ENCODE assay signal across 8 cellular contexts in the genomic region with DNA sequence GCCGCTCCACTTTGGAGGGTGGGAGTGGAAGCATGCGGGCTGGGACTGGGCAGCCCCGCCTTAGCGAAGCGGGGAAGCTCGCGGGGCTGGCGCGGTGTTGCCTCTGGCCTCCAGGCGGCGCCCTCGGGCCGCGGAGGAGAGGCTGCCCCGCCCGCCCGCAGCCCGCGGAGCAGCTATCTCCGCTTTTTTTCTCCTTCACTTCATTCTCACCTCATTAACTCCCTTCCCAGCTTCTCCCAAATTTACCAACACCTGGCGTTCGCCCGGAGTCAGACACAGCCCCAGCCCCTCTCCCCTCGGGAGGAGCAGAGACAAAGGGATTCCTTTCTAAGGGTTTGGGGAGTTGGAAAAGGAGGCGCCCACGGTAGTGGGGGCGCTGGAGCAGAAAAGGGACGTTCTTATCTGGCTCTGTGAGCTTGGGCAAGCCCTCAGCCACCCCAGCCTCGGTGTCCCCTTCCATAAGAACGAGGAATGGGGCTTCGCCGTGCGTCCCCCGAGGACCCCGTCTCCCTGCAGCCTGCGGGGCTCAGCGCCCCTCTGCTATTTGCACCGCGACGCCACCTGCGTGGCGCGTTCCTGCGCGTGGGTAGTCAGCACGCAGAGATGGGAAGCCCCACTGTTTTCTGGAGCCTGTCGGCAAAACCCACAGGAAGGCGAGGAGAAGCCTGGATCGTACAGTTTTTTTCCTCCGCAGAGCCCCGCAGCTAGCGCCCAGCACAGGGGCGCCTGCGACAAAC. TPM values are rescaled to one million over a fixed set of nuclear protein-coding genes. Genes with fewer than 3 reads are reported as not detected.
A peak's percentile ranks its signal among the peaks of the same experiment; 100 is the strongest.
DNase-seq lines count a peak whose midpoint lies in the region; ATAC-seq and TF ChIP-seq lines count a peak whose summit lies in the region.

No MANE protein-coding gene starts in this region.

- H3K4me3 Mint-ChIP-seq in neural crest cell, result peak overlapping the region; percentile 79

- H3K4me3 ChIP-seq in A673 (ENCODE audit: low read depth, low read length, poor library complexity, severe bottlenecking) (peak overlapping the region; percentile 56), fibroblast of villous mesenchyme (ENCODE audit: low read depth, low read length) (peak overlapping the region; percentile 55)

- H3K9me3 Mint-ChIP-seq in neural crest cell, result no peaks in the 10 kb centered on the region

- TF ChIP-seq CTCF in A673 (conservative IDR thresholded peaks at IDR 0.05; ENCODE audit: low read depth, low read length), result peak; percentile 93
- TF ChIP-seq CTCF in RWPE1 (conservative IDR thresholded peaks at IDR 0.05; ENCODE audit: low read depth), result peak; percentile 97
- TF ChIP-seq CTCF in fibroblast of villous mesenchyme (IDR thresholded peaks at IDR 0.05; ENCODE audit: insufficient read depth, low read depth, low read length), result peak; percentile 93
- TF ChIP-seq CTCF in neural crest cell (conservative IDR thresholded peaks at IDR 0.05), result peak; percentile 98

- peak; percentile 53 for ATAC-seq in GM18907 (IDR thresholded peaks at IDR 0.05; ENCODE audit: unreplicated experiment)
- peak; percentile 61 for ATAC-seq in stimulated activated naive CD8-positive, alpha-beta T cell treated with anti-CD3 and anti-CD28 coated beads, Interleukin-15, Interleukin-2, amounts not matched to agents 100 U/mL and 50 U/mL, for 24 hours

- CTCF ChIA-PET in A673 (lab: Charles Lee), result interaction anchor here (0.5 to 3.4 kb wide), 21 partner anchors 10 to 512 kb away, joined by 3 to 40 read pairs (median 4); no protein-coding TSS in a partner anchor
- CTCF ChIA-PET in RWPE1 (lab: Yijun Ruan, JAX), result interaction anchor here (0.5 to 5.3 kb wide), 25 partner anchors 10 to 1787 kb away, joined by 3 to 87 read pairs (median 4); no protein-coding TSS in a partner anchor

- BruUV-seq in A673 (replicated peaks; lab: Mats Ljungman, UMichigan), result no TSS peak

- POLR2A ChIA-PET in A673 (lab: Charles Lee; ENCODE audit: low non-redundant PET) (interaction anchor here (0.6 kb wide), 1 partner anchor 15 kb away, joined by 4 read pairs; no protein-coding TSS in a partner anchor), RWPE1 (lab: Yijun Ruan, JAX; ENCODE audit: low non-redundant PET) (no interaction called here)

- H3K27ac ChIP-seq in A673 (ENCODE audit: low read depth, low read length, poor library complexity, severe bottlenecking), result no peak overlapping the region
- no peak overlapping the region for H3K27ac ChIP-seq in RWPE1

- peaks cover 34% of the 10 kb centered on the region for H3K4me1 ChIP-seq in A673 (ENCODE audit: insufficient read depth, low read length, poor library complexity, severe bottlenecking)

- peaks cover 69% of the 10 kb centered on the region for H3K27me3 ChIP-seq in A673 (replicated peaks; ENCODE audit: insufficient read depth, low read depth, low read length, poor library complexity)

- H3K36me3 ChIP-seq in A673 (ENCODE audit: insufficient read depth, low read length, poor library complexity, severe bottlenecking), result no peaks in the 10 kb centered on the region

- no peaks in the 10 kb centered on the region for H3K9me3 ChIP-seq in A673 (ENCODE audit: low read depth, low read length, poor library complexity, severe bottlenecking)

- no peak overlapping the region for H3K27ac Mint-ChIP-seq in neural crest cell (ENCODE audit: unreplicated experiment)

- DNase-seq in A673 (ENCODE audit: low spot score) (peak; percentile 93), LHCN-M2 (ENCODE audit: low read depth) (peak; percentile 53), RWPE1 (ENCODE audit: low spot score) (peak; percentile 84), fibroblast of villous mesenchyme (ENCODE audit: low read depth) (peak; percentile 76), neural crest cell (ENCODE audit: low read depth, low spot score) (peak; percentile 77)
- DNase-seq in activated T-helper 9 cell treated with anti-CD3 and anti-CD28 coated beads, Interleukin-2, amount 50 U/mL, for 16 hours (ENCODE audit: low read depth), result peak; percentile 67
- DNase-seq in stimulated activated naive CD8-positive, alpha-beta T cell treated with anti-CD3 and anti-CD28 coated beads, Interleukin-15, Interleukin-2, amounts not matched to agents 100 U/mL and 50 U/mL, for 24 hours, result peak; percentile 85

- H3K36me3 Mint-ChIP-seq in neural crest cell (ENCODE audit: low read depth), result no peaks in the 10 kb centered on the region

- H3K27me3 Mint-ChIP-seq in neural crest cell (ENCODE audit: low read depth), result peaks cover 88% of the 10 kb centered on the region

- intact Hi-C loops in A673 (cut with micrococcal nuclease; ENCODE audit: unreplicated experiment), result loop anchor here (1.0 to 5.0 kb wide), 5 partner anchors 27 to 473 kb away; no protein-coding TSS in a partner anchor

- peaks cover 16% of the 10 kb centered on the region for H3K4me1 Mint-ChIP-seq in neural crest cell

RNA-seq across cellular contexts. Expression of a gene that starts 1.5 kb away (rescaled TPM):
- total RNA-seq in A673 (2021) (0.94 and 1.2 TPM in 2 replicates), LHCN-M2 (2014; rRNA removed) (0.06 TPM in 1 of 2 replicates, not detected in the other), fibroblast of villous mesenchyme (under 0.01 TPM in 1 of 2 replicates, not detected in the other), neural crest cell (0.16 and 0.19 TPM in 2 replicates)
- not detected for polyA plus RNA-seq in LHCN-M2 (2012)
